In the genomic region with DNA sequence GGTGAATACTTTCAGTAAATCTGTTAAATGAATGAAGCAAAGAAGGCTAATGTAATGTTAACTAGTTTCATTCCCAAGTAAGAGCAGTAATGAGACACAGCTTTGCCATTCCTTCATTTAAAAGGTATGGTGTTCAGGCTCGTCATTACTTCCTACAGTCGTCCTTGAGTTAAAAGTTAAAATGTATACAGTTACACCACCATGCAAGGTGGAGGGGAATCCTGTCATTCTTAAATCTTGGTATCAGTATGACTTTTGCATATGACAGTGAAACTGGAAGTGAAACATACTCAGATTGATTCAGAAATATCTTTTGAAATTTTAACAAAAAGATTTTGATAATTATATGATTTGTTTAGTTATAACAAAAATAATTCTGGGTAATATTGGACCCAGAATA, we compare ENCODE assay signal across 17 cellular contexts. TPM values are rescaled to one million over a fixed set of nuclear protein-coding genes. Genes with fewer than 3 reads are reported as not detected.
DNase-seq lines count a peak whose midpoint lies in the region; ATAC-seq and TF ChIP-seq lines count a peak whose summit lies in the region.
"Had no signal": no experiment of that assay in that cellular context is flagged by ENCODE, and none has a peak within 500 bp of the region (broad histone marks: within the 10 kb centered on the region; RNA-seq: fewer than 3 reads in every experiment).

No MANE protein-coding gene starts in this region.

- TF ChIP-seq CTCF in gastroesophageal sphincter (IDR thresholded peaks at IDR 0.05) (no peak), endothelial cell (IDR thresholded peaks at IDR 0.05; ENCODE audit: unreplicated experiment) (no peak), sigmoid colon (IDR thresholded peaks at IDR 0.05) (no peak)

- intact Hi-C loops in sigmoid colon (cut with DNase I), result no loop called here

- DNase-seq in activated T-cell treated with anti-CD3 and anti-CD28 coated beads, Interleukin-2, amount 50 U/mL, for 24 hours, result no peak
- no peak for DNase-seq in activated T-cell treated with anti-CD3 and anti-CD28 coated beads, Interleukin-2, amount 50 U/mL, for 48 hours
- no peak for DNase-seq in stimulated activated naive CD8-positive, alpha-beta T cell treated with anti-CD3 and anti-CD28 coated beads, Interleukin-15, Interleukin-2, amounts not matched to agents 100 U/mL and 50 U/mL, for 24 hours
- no peak for DNase-seq in endothelial cell (ENCODE audit: low spot score)
- DNase-seq in sigmoid colon, result no peak
- DNase-seq: activated CD8-positive, alpha-beta memory T cell treated with anti-CD3 and anti-CD28 coated beads, Interleukin-2, amount 50 U/mL, for 48 hours; central memory CD4-positive, alpha-beta T cell; DND-41; H9; stimulated activated CD4-positive, alpha-beta T cell treated with anti-CD3 and anti-CD28 coated beads, Interleukin-4, amount 100 ng/mL, for 24 hours; T-cell; upper lobe of left lung had no signal

- no peak for TF ChIP-seq POLR2A in gastroesophageal sphincter (IDR thresholded peaks at IDR 0.05)
- no peak for TF ChIP-seq POLR2A in sigmoid colon (IDR thresholded peaks at IDR 0.05)

- peaks cover 97% of the 10 kb centered on the region for H3K36me3 Mint-ChIP-seq in activated T-cell treated with anti-CD3 and anti-CD28 coated beads, Interleukin-2, amount 50 U/mL, for 24 hours (ENCODE audit: low read depth)
- peaks cover 15% of the 10 kb centered on the region for H3K36me3 Mint-ChIP-seq in endothelial cell (ENCODE audit: low read depth, unreplicated experiment)

- H3K27me3 ChIP-seq in gastroesophageal sphincter (no peaks in the 10 kb centered on the region), sigmoid colon (no peaks in the 10 kb centered on the region)
- H3K27me3 ChIP-seq: upper lobe of left lung had no signal

- no peaks in the 10 kb centered on the region for H3K9me3 Mint-ChIP-seq in activated T-cell treated with anti-CD3 and anti-CD28 coated beads, Interleukin-2, amount 50 U/mL, for 24 hours
- no peaks in the 10 kb centered on the region for H3K9me3 Mint-ChIP-seq in endothelial cell (ENCODE audit: unreplicated experiment)
- H3K9me3 Mint-ChIP-seq: H9, T-cell had no signal

- 57 to 71% methylated on average over 2 of the region's 2 CpGs for WGBS in gastroesophageal sphincter (ENCODE audit: low coverage in 1 of 2), 2 donors
- 79 to 80% methylated on average over 2 of the region's 2 CpGs for WGBS in sigmoid colon, 2 donors

- peaks cover 18% of the 10 kb centered on the region for H3K4me1 Mint-ChIP-seq in activated T-cell treated with anti-CD3 and anti-CD28 coated beads, Interleukin-2, amount 50 U/mL, for 24 hours (ENCODE audit: low read depth)
- no peaks in the 10 kb centered on the region for H3K4me1 Mint-ChIP-seq in endothelial cell (ENCODE audit: unreplicated experiment)
- H3K4me1 Mint-ChIP-seq: H9 had no signal

- H3K36me3 ChIP-seq in gastroesophageal sphincter, result peaks cover 13 to 99% of the 10 kb centered on the region in 2 donors
- peaks cover 3 to 95% (median 56%) of the 10 kb centered on the region in 4 donors for H3K36me3 ChIP-seq in sigmoid colon

- no peak overlapping the region for H3K4me3 ChIP-seq in gastroesophageal sphincter
- no peak overlapping the region for H3K4me3 ChIP-seq in sigmoid colon
- H3K4me3 ChIP-seq: upper lobe of left lung had no signal

- ATAC-seq in GM21717 (IDR thresholded peaks at IDR 0.05; ENCODE audit: unreplicated experiment) (peak; percentile 97), HG03159 (IDR thresholded peaks at IDR 0.05; ENCODE audit: unreplicated experiment) (peak; percentile 91), gastroesophageal sphincter (no peak)
- peak; percentile 83 for ATAC-seq in stimulated activated naive CD8-positive, alpha-beta T cell treated with anti-CD3 and anti-CD28 coated beads, Interleukin-15, Interleukin-2, amounts not matched to agents 100 U/mL and 50 U/mL, for 24 hours
- ATAC-seq: T-cell had no signal

- no peak overlapping the region for H3K27ac ChIP-seq in gastroesophageal sphincter
- H3K27ac ChIP-seq in sigmoid colon, result no peak overlapping the region

- H3K4me1 ChIP-seq in gastroesophageal sphincter (no peaks in the 10 kb centered on the region), sigmoid colon (no peaks in the 10 kb centered on the region)

- no peaks in the 10 kb centered on the region for H3K9me3 ChIP-seq in gastroesophageal sphincter
- no peaks in the 10 kb centered on the region for H3K9me3 ChIP-seq in sigmoid colon
- H3K9me3 ChIP-seq: upper lobe of left lung had no signal

- no peak overlapping the region for H3K4me3 Mint-ChIP-seq in activated T-cell treated with anti-CD3 and anti-CD28 coated beads, Interleukin-2, amount 50 U/mL, for 24 hours
- no peak overlapping the region for H3K4me3 Mint-ChIP-seq in endothelial cell (ENCODE audit: unreplicated experiment)
- H3K4me3 Mint-ChIP-seq: H9, T-cell had no signal

- peak overlapping the region; percentile 67 for H3K27ac Mint-ChIP-seq in activated T-cell treated with anti-CD3 and anti-CD28 coated beads, Interleukin-2, amount 50 U/mL, for 24 hours
- H3K27ac Mint-ChIP-seq in endothelial cell (ENCODE audit: unreplicated experiment), result no peak overlapping the region
- H3K27ac Mint-ChIP-seq: H9, T-cell had no signal

- no peaks in the 10 kb centered on the region for H3K27me3 Mint-ChIP-seq in activated T-cell treated with anti-CD3 and anti-CD28 coated beads, Interleukin-2, amount 50 U/mL, for 24 hours
- H3K27me3 Mint-ChIP-seq in endothelial cell (ENCODE audit: unreplicated experiment), result peaks cover 1% of the 10 kb centered on the region
- H3K27me3 Mint-ChIP-seq: T-cell had no signal

- TF ChIP-seq EP300 in gastroesophageal sphincter (IDR thresholded peaks at IDR 0.05) (no peak), sigmoid colon (IDR thresholded peaks at IDR 0.05) (no peak)

RNA-seq across cellular contexts. Expression of a gene that starts 25.9 kb away (rescaled TPM):
- total RNA-seq in gastroesophageal sphincter (10 to 100 TPM; 29.3 to 44.0 (median 35.5) TPM), endothelial cell (ENCODE audit: unreplicated experiment) (28.4 TPM), sigmoid colon (10 to 100 TPM; 44.4 to 50.4 (median 49.9) TPM)
- polyA plus RNA-seq in sigmoid colon, result 10 to 100 TPM; 13.8 to 22.5 (median 17.3) TPM

RNA-seq across cellular contexts. Expression of a gene that starts 26.0 kb away (rescaled TPM):
- 10 to 100 TPM in 2 of 4 donors, 1 to 10 TPM in 2; 4.6 to 14.4 (median 10.1) TPM for total RNA-seq in gastroesophageal sphincter
- total RNA-seq in endothelial cell (ENCODE audit: unreplicated experiment), result 9.1 TPM
- 10 to 100 TPM in 1 of 4 donors, 1 to 10 TPM in 3; 3.0 to 11.1 (median 6.1) TPM for total RNA-seq in sigmoid colon
- polyA plus RNA-seq in sigmoid colon, result 10 to 100 TPM; 10.3 to 23.4 (median 15.5) TPM

RNA-seq across cellular contexts. Expression of a gene that starts 43.9 kb away (rescaled TPM):
- total RNA-seq in gastroesophageal sphincter (under 1 TPM in 1 of 4 donors, not detected in 3; 0.54 TPM), endothelial cell (ENCODE audit: unreplicated experiment) (not detected), sigmoid colon (under 1 TPM in 1 of 4 donors, not detected in 3; 0.81 TPM)
- polyA plus RNA-seq in sigmoid colon, result under 1 TPM in 1 of 3 donors, not detected in 2; 0.04 TPM
- total RNA-seq: A673, fibroblast of villous mesenchyme, T-cell had no signal
